ENCODE assay signal across 15 cellular contexts in genomic region chr1:101408212-101409042, GRCh38.
DNase-seq lines count a peak whose midpoint lies in the region; ATAC-seq and FAIRE-seq lines count a peak whose summit lies in the region.
"Had no signal": no experiment of that assay in that cellular context is flagged by ENCODE, and none has a peak within 500 bp of the region (broad histone marks: within the 10 kb centered on the region; RNA-seq: fewer than 3 reads in every experiment).

No MANE protein-coding gene starts in this region.

- no peak overlapping the region for H4K91ac ChIP-seq in trophoblast cell (ENCODE audit: low read depth, low read length)

- no peak for FAIRE-seq in HTR-8/SVneo (lab: Jason Lieb, UNC)
- FAIRE-seq: H54 had no signal

- no peak overlapping the region for H3K4me3 Mint-ChIP-seq in stimulated activated naive CD8-positive, alpha-beta T cell treated with anti-CD3 and anti-CD28 coated beads, Interleukin-15, amount 100 ng/mL, for 72 hours
- peak overlapping the region; percentile 53 to 61 for H3K4me3 Mint-ChIP-seq in stimulated activated naive B cell treated with anti-CD40 and anti-IgM and Interleukin-4, amounts not matched to agents 10 μg/mL and 1 μg/mL and 100 μg/mL, for 72 hours

- H3K36me3 Mint-ChIP-seq in stimulated activated naive B cell treated with anti-CD40 and anti-IgM and Interleukin-4, amounts not matched to agents 10 μg/mL and 1 μg/mL and 100 μg/mL, for 72 hours = no peaks in the 10 kb centered on the region

- H3K27me3 Mint-ChIP-seq in stimulated activated naive CD8-positive, alpha-beta T cell treated with anti-CD3 and anti-CD28 coated beads, Interleukin-15, amount 100 ng/mL, for 72 hours = peaks cover 15% of the 10 kb centered on the region
- no peaks in the 10 kb centered on the region for H3K27me3 Mint-ChIP-seq in stimulated activated naive B cell treated with anti-CD40 and anti-IgM and Interleukin-4, amounts not matched to agents 10 μg/mL and 1 μg/mL and 100 μg/mL, for 72 hours

- H2BK12ac ChIP-seq in trophoblast cell (ENCODE audit: low read length) = no peak overlapping the region

- H3K79me1 ChIP-seq in trophoblast cell (ENCODE audit: low read length) = no peaks in the 10 kb centered on the region

- H3K4me2 ChIP-seq in trophoblast cell (ENCODE audit: low read length) = no peak overlapping the region

- no peaks in the 10 kb centered on the region for H3K79me2 ChIP-seq in trophoblast cell (ENCODE audit: control insufficient read depth, insufficient read depth, low read length, poor library complexity)

- no peak for DNase-seq in stimulated activated naive CD8-positive, alpha-beta T cell treated with anti-CD3 and anti-CD28 coated beads, Interleukin-15, amount 100 ng/mL, for 72 hours
- DNase-seq in stimulated activated naive CD8-positive, alpha-beta T cell treated with anti-CD3 and anti-CD28 coated beads, Interleukin-15, Interleukin-2, amounts not matched to agents 100 U/mL and 50 U/mL, for 24 hours = no peak
- no peak for DNase-seq in stimulated activated naive B cell treated with anti-CD40 and anti-IgM and Interleukin-4, amounts not matched to agents 10 μg/mL and 1 μg/mL and 100 μg/mL, for 72 hours
- no peak for DNase-seq in trophoblast cell
- no peak for DNase-seq in cerebellar nuclear complex (lab: John Stamatoyannopoulos, UW)
- DNase-seq in HTR-8/SVneo (ENCODE audit: insufficient read length, low spot score) = no peak
- DNase-seq: activated effector memory CD4-positive, alpha-beta T cell treated with Interleukin-2 at 50 U/mL for 16 hours; DMS79; NCI-H2227 treated with DMSO at 0.1 percent for 48 hours; SJCRH30 had no signal

- no peak overlapping the region for H4K8ac ChIP-seq in trophoblast cell (ENCODE audit: low read depth, low read length)

- no peak overlapping the region for H4K12ac ChIP-seq in trophoblast cell (ENCODE audit: low read depth, low read length)

- H3K27ac ChIP-seq in trophoblast cell (ENCODE audit: low read depth, low read length) = no peak overlapping the region
- H3K27ac ChIP-seq: 22Rv1, neutrophil, SJCRH30 had no signal

- H2BK5ac ChIP-seq in trophoblast cell (ENCODE audit: low read depth, low read length, poor library complexity) = no peak overlapping the region

- no peak overlapping the region for H3K14ac ChIP-seq in trophoblast cell (ENCODE audit: low read length)

- no peak overlapping the region for H2AK5ac ChIP-seq in trophoblast cell (ENCODE audit: low read length)

- H2AFZ ChIP-seq in trophoblast cell (ENCODE audit: insufficient read depth, low read length, poor library complexity) = no peak overlapping the region

- ATAC-seq in stimulated activated naive CD8-positive, alpha-beta T cell treated with anti-CD3 and anti-CD28 coated beads, Interleukin-15, amount 100 ng/mL, for 72 hours = peak; percentile 12
- ATAC-seq in stimulated activated naive CD8-positive, alpha-beta T cell treated with anti-CD3 and anti-CD28 coated beads, Interleukin-15, Interleukin-2, amounts not matched to agents 100 U/mL and 50 U/mL, for 24 hours = no peak
- ATAC-seq in HG02588 (IDR thresholded peaks at IDR 0.05; ENCODE audit: unreplicated experiment) = peak; percentile 10
- peak; percentile 15 for ATAC-seq in HG03280 (IDR thresholded peaks at IDR 0.05; ENCODE audit: unreplicated experiment)
- ATAC-seq in stimulated activated naive B cell treated with anti-CD40 and anti-IgM and Interleukin-4, amounts not matched to agents 10 μg/mL and 1 μg/mL and 100 μg/mL, for 72 hours (replicated peaks) = peak; percentile 38 to 48

- H3K9me3 ChIP-seq in trophoblast cell (ENCODE audit: insufficient read depth, low read depth, low read length) = no peaks in the 10 kb centered on the region
- H3K9me3 ChIP-seq: neutrophil, SJCRH30 had no signal

- no peak overlapping the region for H3K18ac ChIP-seq in trophoblast cell (ENCODE audit: low read length)

- no peaks in the 10 kb centered on the region for H3K27me3 ChIP-seq in trophoblast cell (ENCODE audit: insufficient read depth, low read length)
- H3K27me3 ChIP-seq: neutrophil had no signal

- no peak overlapping the region for H2BK120ac ChIP-seq in trophoblast cell (ENCODE audit: insufficient read depth, low read length, poor library complexity)

- no peak overlapping the region for H3K27ac Mint-ChIP-seq in stimulated activated naive CD8-positive, alpha-beta T cell treated with anti-CD3 and anti-CD28 coated beads, Interleukin-15, amount 100 ng/mL, for 72 hours
- H3K27ac Mint-ChIP-seq in stimulated activated naive B cell treated with anti-CD40 and anti-IgM and Interleukin-4, amounts not matched to agents 10 μg/mL and 1 μg/mL and 100 μg/mL, for 72 hours = peak overlapping the region; percentile 38

- no peak overlapping the region for H3K4me3 ChIP-seq in trophoblast cell (ENCODE audit: low read depth, low read length)
- H3K4me3 ChIP-seq: SJCRH30 had no signal

- H3K9ac ChIP-seq in trophoblast cell (ENCODE audit: low read length) = no peak overlapping the region

- H3K4me1 ChIP-seq in trophoblast cell (ENCODE audit: control insufficient read depth in 1 of 2, insufficient read depth in 2 of 2, low read length in 2 of 2) = peaks cover 0 to 5% of the 10 kb centered on the region in 2 experiments
- H3K4me1 ChIP-seq: SJCRH30 had no signal

- H3K4ac ChIP-seq in trophoblast cell (ENCODE audit: low read depth, low read length) = no peak overlapping the region

- H3K36me3 ChIP-seq in trophoblast cell (ENCODE audit: control insufficient read depth in 1 of 2, insufficient read depth in 2 of 2, low read length in 2 of 2) = no peaks in the 10 kb centered on the region
- H3K36me3 ChIP-seq: neutrophil, SJCRH30 had no signal

- no peak overlapping the region for H3K23ac ChIP-seq in trophoblast cell (ENCODE audit: low read length)

- no peaks in the 10 kb centered on the region for H3K9me3 Mint-ChIP-seq in stimulated activated naive CD8-positive, alpha-beta T cell treated with anti-CD3 and anti-CD28 coated beads, Interleukin-15, amount 100 ng/mL, for 72 hours
- no peaks in the 10 kb centered on the region for H3K9me3 Mint-ChIP-seq in stimulated activated naive B cell treated with anti-CD40 and anti-IgM and Interleukin-4, amounts not matched to agents 10 μg/mL and 1 μg/mL and 100 μg/mL, for 72 hours

- H3K4me1 Mint-ChIP-seq in stimulated activated naive CD8-positive, alpha-beta T cell treated with anti-CD3 and anti-CD28 coated beads, Interleukin-15, amount 100 ng/mL, for 72 hours = peaks cover 27% of the 10 kb centered on the region
- peaks cover 44 to 68% of the 10 kb centered on the region in 2 donors for H3K4me1 Mint-ChIP-seq in stimulated activated naive B cell treated with anti-CD40 and anti-IgM and Interleukin-4, amounts not matched to agents 10 μg/mL and 1 μg/mL and 100 μg/mL, for 72 hours

- no CpG with 5 or more reads among the region's 1 CpG for WGBS in trophoblast cell (ENCODE audit: extremely low coverage, insufficient coverage, insufficient read length)

Comparison
In these comparisons a context has a peak if more than half of its experiments do, and no peak if none do; other contexts are left out.
1. H3K4me3 Mint-ChIP-seq: peak in stimulated activated naive B cell treated with anti-CD40 and anti-IgM and Interleukin-4, amounts not matched to agents 10 μg/mL and 1 μg/mL and 100 μg/mL, for 72 hours (2 of 2); none in stimulated activated naive CD8-positive, alpha-beta T cell treated with anti-CD3 and anti-CD28 coated beads, Interleukin-15, amount 100 ng/mL, for 72 hours (0 of 2).